In the genomic region with DNA sequence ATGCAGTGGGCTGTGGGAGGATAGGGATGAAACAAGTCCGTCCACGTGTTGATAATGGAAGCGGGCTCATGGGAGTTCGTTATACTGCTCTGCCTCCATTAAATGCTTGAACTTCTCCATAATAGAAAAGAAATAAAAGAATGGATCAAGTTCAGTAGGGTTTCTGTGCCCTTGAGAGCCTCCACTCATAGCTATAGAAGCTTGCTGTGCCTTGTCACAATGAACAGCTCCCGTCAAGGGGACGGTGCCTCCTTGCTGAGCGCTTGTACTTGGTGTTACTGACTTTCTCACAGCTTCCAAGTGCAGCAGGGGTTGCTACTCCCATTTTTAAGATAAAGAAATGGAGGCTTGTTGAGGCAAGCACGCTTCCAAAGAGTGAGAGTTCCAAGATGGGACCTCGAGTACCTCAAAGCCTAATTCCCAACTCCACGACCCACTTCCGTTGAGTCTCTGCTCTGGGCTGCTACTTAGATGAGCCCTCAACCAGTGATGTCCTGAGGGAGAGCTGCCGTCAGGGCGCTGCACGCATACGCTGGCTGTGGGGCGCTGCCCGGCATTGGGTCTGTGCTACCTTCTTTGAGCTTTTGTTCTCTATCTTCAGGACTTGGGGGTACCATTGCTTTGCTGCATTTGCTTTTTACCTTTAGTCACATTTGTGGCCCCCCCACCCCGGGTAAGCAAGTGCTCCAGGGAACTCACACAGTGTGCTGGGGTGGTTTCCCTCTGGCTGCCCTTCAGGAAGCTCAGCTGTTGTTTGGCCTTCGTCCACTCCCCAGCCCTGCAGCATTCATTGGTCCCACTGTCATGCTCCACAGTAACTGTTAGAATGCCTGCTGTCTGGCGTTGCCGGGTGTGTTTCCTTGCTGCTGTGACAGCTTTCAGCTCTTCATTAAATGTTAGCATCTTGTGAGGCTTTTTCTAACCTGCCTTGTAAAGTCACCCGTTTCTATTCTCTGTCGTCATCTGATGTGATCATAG, we compare ENCODE assay signal across 24 cellular contexts. TPM values are rescaled to one million over a fixed set of nuclear protein-coding genes. Genes with fewer than 3 reads are reported as not detected.
DNase-seq lines count a peak whose midpoint lies in the region; ATAC-seq, FAIRE-seq and TF ChIP-seq lines count a peak whose summit lies in the region.
"Had no signal": no experiment of that assay in that cellular context is flagged by ENCODE, and none has a peak within 500 bp of the region (broad histone marks: within the 10 kb centered on the region; RNA-seq: fewer than 3 reads in every experiment).

No MANE protein-coding gene starts in this region.

- H3K9me1 ChIP-seq in K562 (ENCODE audit: control insufficient read depth, insufficient read depth, low read length), result no peaks in the 10 kb centered on the region

- no peak overlapping the region for H3K9ac ChIP-seq in K562 (ENCODE audit: insufficient read depth in 1 of 2, low read depth in 2 of 2, low read length in 2 of 2)

- H3K27ac ChIP-seq in K562 (ENCODE audit: extremely low read depth, low read depth, low read length) (no peak overlapping the region), right atrium auricular region (peak overlapping the region; percentile 23 to 47), psoas muscle (peak overlapping the region; percentile 69)
- H3K27ac ChIP-seq: breast epithelium, ovary, PC-9, suprapubic skin had no signal

- no peak for TF ChIP-seq RAD21 in K562 (CRISPR knock-in tag; conservative IDR thresholded peaks at IDR 0.05 in 1 of 2, IDR thresholded peaks at IDR 0.05 in 1 of 2)

- TF ChIP-seq CTCF in HFFc6 (IDR thresholded peaks at IDR 0.05) (no peak), K562 (IDR thresholded peaks at IDR 0.05 in 2 of 3, conservative IDR thresholded peaks at IDR 0.05 in 1 of 3; ENCODE audit: insufficient read depth in 2 of 3, low read depth in 1 of 3, low read length in 3 of 3) (no peak), right atrium auricular region (IDR thresholded peaks at IDR 0.05) (no peak), psoas muscle (IDR thresholded peaks at IDR 0.05) (no peak), GM10248 (IDR thresholded peaks at IDR 0.05; ENCODE audit: control extremely low read depth, extremely low read depth, low read depth, missing control alignments) (no peak)

- H3K4me1 ChIP-seq in K562 (replicated peaks in 1 of 2; ENCODE audit: control insufficient read depth in 2 of 2, insufficient read depth in 2 of 2, low read length in 2 of 2) (no peaks in the 10 kb centered on the region; a peak in 2 of 5 replicates), right atrium auricular region (peaks cover 0 to 30% of the 10 kb centered on the region in 2 donors), psoas muscle (peaks cover 55% of the 10 kb centered on the region)

- H3K27me3 ChIP-seq in K562 (ENCODE audit: control insufficient read depth in 2 of 2, insufficient read depth in 2 of 2, low read length in 2 of 2) (no peaks in the 10 kb centered on the region), right atrium auricular region (no peaks in the 10 kb centered on the region), psoas muscle (ENCODE audit: insufficient read depth in 3 of 3, low read length in 2 of 3) (no peaks in the 10 kb centered on the region)
- H3K27me3 ChIP-seq: breast epithelium, MG63, ovary, suprapubic skin had no signal

- H3K9me3 Mint-ChIP-seq in HFFc6, result no peaks in the 10 kb centered on the region
- H3K9me3 Mint-ChIP-seq: activated B cell treated with CpG ODN at 0.5 μM for 24 hours; CD4-positive, alpha-beta memory T cell had no signal

- H4K20me1 ChIP-seq in K562 (replicated peaks; ENCODE audit: control insufficient read depth, insufficient read depth, low read length), result peaks cover 29% of the 10 kb centered on the region

- H3K27ac Mint-ChIP-seq in HFFc6, result 0 out of 2 replicates have a peak overlapping the region, but pooled peaks have one; percentile 19
- H3K27ac Mint-ChIP-seq: activated B cell treated with CpG ODN at 0.5 μM for 24 hours; activated CD8-positive, alpha-beta memory T cell treated with anti-CD3 and anti-CD28 coated beads, Interleukin-2, amount 10 ng/mL, durations not matched to agents 7 days and 5 days had no signal

- FAIRE-seq in K562 (lab: Jason Lieb, UNC), result no peak
- FAIRE-seq: GM12891 had no signal

- H3K4me3 Mint-ChIP-seq in HFFc6, result no peak overlapping the region
- H3K4me3 Mint-ChIP-seq: activated B cell treated with CpG ODN at 0.5 μM for 24 hours; activated CD8-positive, alpha-beta memory T cell treated with anti-CD3 and anti-CD28 coated beads, Interleukin-2, amount 10 ng/mL, durations not matched to agents 7 days and 5 days; CD4-positive, alpha-beta memory T cell had no signal

- H3K4me2 ChIP-seq in K562 (ENCODE audit: insufficient read depth, low read length), result no peak overlapping the region
- H3K4me2 ChIP-seq: PC-9 had no signal

- H3K4me3 ChIP-seq in K562 (no peak overlapping the region), right atrium auricular region (no peak overlapping the region), psoas muscle (peak overlapping the region; percentile 7)
- H3K4me3 ChIP-seq: breast epithelium, MG63, ovary, PC-9, suprapubic skin had no signal

- H3K36me3 ChIP-seq in K562 (ENCODE audit: control insufficient read depth, insufficient read depth, low read length) (peaks cover 100% of the 10 kb centered on the region), right atrium auricular region (peaks cover 83% of the 10 kb centered on the region), psoas muscle (ENCODE audit: insufficient read depth in 1 of 2, low read depth in 1 of 2) (peaks cover 8 to 88% of the 10 kb centered on the region in 2 donors)
- H3K36me3 ChIP-seq: breast epithelium, ovary had no signal

- 90% methylated on average over 22 of the region's 23 CpGs for WGBS in K562 (ENCODE audit: insufficient coverage, low coverage, missing lambda C conversion rate)
- WGBS in psoas muscle, 3 donors, result 32 to 46% (median 34%) methylated on average over 23 of the region's 23 CpGs

- H3K36me3 Mint-ChIP-seq in HFFc6 (ENCODE audit: low read depth), result peaks cover 41% of the 10 kb centered on the region

- no peaks in the 10 kb centered on the region for H3K9me3 ChIP-seq in K562 (replicated peaks; ENCODE audit: control insufficient read depth, insufficient read depth, low read depth, low read length)
- H3K9me3 ChIP-seq in right atrium auricular region, result no peaks in the 10 kb centered on the region
- no peaks in the 10 kb centered on the region for H3K9me3 ChIP-seq in psoas muscle
- H3K9me3 ChIP-seq: breast epithelium, MG63, ovary, suprapubic skin had no signal

- POLR2A ChIA-PET in K562 (lab: Yijun Ruan, JAX), result interaction anchor here (0.5 to 2.4 kb wide), 11 partner anchors 8 to 1127 kb away, joined by 3 to 14 read pairs (median 3); no protein-coding TSS in a partner anchor
- POLR2A ChIA-PET in GM10248 (lab: Yijun Ruan, JAX), result interaction anchor here (0.7 to 1.4 kb wide), 2 partner anchors 76 to 129 kb away, joined by 3 to 6 read pairs; no protein-coding TSS in a partner anchor

- no peak for TF ChIP-seq EP300 in K562 (IDR thresholded peaks at IDR 0.05; ENCODE audit: low read length)

- H3K27me3 Mint-ChIP-seq in HFFc6 (ENCODE audit: insufficient read depth), result peaks cover 4% of the 10 kb centered on the region; the same call in 1 of the 2 replicates
- H3K27me3 Mint-ChIP-seq: activated B cell treated with CpG ODN at 0.5 μM for 24 hours; activated CD8-positive, alpha-beta memory T cell treated with anti-CD3 and anti-CD28 coated beads, Interleukin-2, amount 10 ng/mL, durations not matched to agents 7 days and 5 days; CD4-positive, alpha-beta memory T cell had no signal

- no peak overlapping the region for H2AFZ ChIP-seq in K562 (ENCODE audit: low read depth, low read length)
- H2AFZ ChIP-seq: PC-9 had no signal

- intact Hi-C loops in K562 (cut with micrococcal nuclease), result no loop called here
- intact Hi-C loops in psoas muscle (cut with DNase I), result loop anchor here (5.0 kb wide), 1 partner anchor 103 kb away; no protein-coding TSS in a partner anchor

- CTCF ChIA-PET in K562 (lab: Yijun Ruan, JAX; ENCODE audit: low intra/inter-chr PET ratio) (no interaction called here), GM10248 (lab: Yijun Ruan, JAX) (interaction anchor here (1.0 to 6.6 kb wide), 7 partner anchors 11 to 325 kb away, joined by 3 to 81 read pairs (median 5); a partner anchor contains a TSS)

- no peak for DNase-seq in HFFc6
- DNase-seq in K562 (ENCODE audit: extremely low read depth in 1 of 4, low spot score in 3 of 4), result no peak
- peak; percentile 62 for DNase-seq in right atrium auricular region (ENCODE audit: low spot score)
- peak; percentile 58 to 86 for DNase-seq in psoas muscle
- no peak for DNase-seq in NCI-H1105 (lab: John Stamatoyannopoulos, UW)
- DNase-seq in GM10248 (ENCODE audit: extremely low spot score), result no peak
- DNase-seq in T1000 (lab: John Stamatoyannopoulos, UW), result no peak
- DNase-seq: activated B cell treated with CpG ODN at 0.5 μM for 24 hours; activated CD8-positive, alpha-beta memory T cell treated with anti-CD3 and anti-CD28 coated beads, Interleukin-2, amount 10 ng/mL, durations not matched to agents 7 days and 5 days; activated naive CD4-positive, alpha-beta T cell treated with anti-CD3 and anti-CD28 coated beads, Interleukin-2, amount 50 U/mL, for 16 hours; CD4-positive, alpha-beta memory T cell; effector memory CD4-positive, alpha-beta T cell; EL; MG63; NCI-H2081 treated with DMSO at 0.1 percent for 48 hours; NCI-H69; ovary; PC-9; stimulated activated CD4-positive, alpha-beta T cell treated with anti-CD3 and anti-CD28 coated beads, Interleukin-15, amount 100 ng/mL, for 24 hours had no signal

- in situ Hi-C loops in K562 (cut with MboI), result loop anchor here (5.0 kb wide), 1 partner anchor 98 kb away; no protein-coding TSS in a partner anchor

- BruUV-seq in K562 (replicated peaks; lab: Mats Ljungman, UMichigan), result no TSS peak

- peaks cover 73% of the 10 kb centered on the region for H3K79me2 ChIP-seq in K562 (ENCODE audit: control insufficient read depth, insufficient read depth, low read length)

- no peak for TF ChIP-seq POLR2A in K562 (conservative IDR thresholded peaks at IDR 0.05)

- peaks cover 8% of the 10 kb centered on the region for H3K4me1 Mint-ChIP-seq in HFFc6 (ENCODE audit: low read depth)

- ATAC-seq in K562, result no peak
- peak; percentile 88 to 93 (median 90) for ATAC-seq in psoas muscle
- no peak for ATAC-seq in HG03432 (IDR thresholded peaks at IDR 0.05; ENCODE audit: unreplicated experiment)
- ATAC-seq: activated CD8-positive, alpha-beta memory T cell treated with anti-CD3 and anti-CD28 coated beads, Interleukin-2, amount 10 ng/mL, durations not matched to agents 7 days and 5 days had no signal

RNA-seq across cellular contexts. Expression of a gene that starts 9.5 kb away (rescaled TPM):
- total RNA-seq in HFFc6 (2021; fragmentation: NEBNext Ultra II Directional; extraction: Animal tissue kit (Norgen Biotek cat#: 25700)), result 100 to 1,000 TPM; 134 to 164 (median 156) TPM
- 309 and 784 TPM in 2 replicates for total RNA-seq in K562 (2011; cell fraction: chromatin; rRNA removed; ENCODE audit: low replicate concordance)
- 479 and 527 TPM in 2 replicates for total RNA-seq in K562 (2011; cell fraction: nucleolus; rRNA removed)
- total RNA-seq in K562 (2011; cell fraction: nucleoplasm; rRNA removed), result 307 and 384 TPM in 2 replicates
- total RNA-seq in K562 (2014; rRNA removed) (496 and 541 TPM in 2 replicates), K562 (2014; rRNA removed; fragmentation: Illumina TruSeq; extraction: Trizol) (82.0 and 82.4 TPM in 2 replicates), K562 (2015; rRNA removed; fragmentation: Illumina TruSeq; extraction: Trizol) (122 and 128 TPM in 2 replicates), K562 (2021) (201 and 234 TPM in 2 replicates), right atrium auricular region (10 to 100 TPM; 62.7 to 89.4 TPM), psoas muscle (100 to 1,000 TPM in 3 of 4 donors, 10 to 100 TPM in 1; 89.1 to 133 (median 111) TPM)
- polyA plus RNA-seq in K562 (2011; rRNA removed) (136 and 190 TPM in 2 replicates), K562 (2014; fragmentation: Illumina TruSeq; extraction: Trizol) (143 and 188 TPM in 2 replicates), K562 (2014; fragmentation: Nextera tagmentation; extraction: Ambion mirVana) (1 to 10 TPM; 2.8 to 3.2 TPM), K562 (2014; rRNA removed) (401 and 493 TPM in 2 replicates), psoas muscle (100 to 1,000 TPM in 1 of 3 donors, 10 to 100 TPM in 2; 83.2 to 123 (median 85.3) TPM)
- polyA plus RNA-seq in K562 (2011; cell fraction: cytosol; rRNA removed), result 172 and 316 TPM in 2 replicates
- 716 and 1,314 TPM in 2 replicates for polyA plus RNA-seq in K562 (2011; cell fraction: nucleus; rRNA removed)
- 250 and 336 TPM in 2 replicates for polyA plus RNA-seq in K562 (2012)
- 40.2 and 43.9 TPM in 2 replicates for polyA minus RNA-seq in K562 (2011; rRNA and poly(A)+ RNA removed)
- 86.0 and 90.3 TPM in 2 replicates for polyA minus RNA-seq in K562 (2011; cell fraction: cytosol; rRNA and poly(A)+ RNA removed)
- polyA minus RNA-seq in K562 (2011; cell fraction: nucleus; rRNA and poly(A)+ RNA removed), result 98.1 and 126 TPM in 2 replicates

RNA-seq across cellular contexts. Expression of a gene that starts 19.4 kb away (rescaled TPM):
- total RNA-seq in HFFc6 (2021; fragmentation: NEBNext Ultra II Directional; extraction: Animal tissue kit (Norgen Biotek cat#: 25700)), result 10 to 100 TPM in 4 of 6 experiments, 1 to 10 TPM in 2; 9.3 to 12.7 (median 10.2) TPM
- total RNA-seq in K562 (2011; cell fraction: chromatin; rRNA removed; ENCODE audit: low replicate concordance), result 18.4 and 32.9 TPM in 2 replicates
- 24.3 and 26.6 TPM in 2 replicates for total RNA-seq in K562 (2011; cell fraction: nucleolus; rRNA removed)
- total RNA-seq in K562 (2011; cell fraction: nucleoplasm; rRNA removed), result 18.6 and 20.3 TPM in 2 replicates
- total RNA-seq in K562 (2014; rRNA removed) (11.0 and 12.4 TPM in 2 replicates), K562 (2014; rRNA removed; fragmentation: Illumina TruSeq; extraction: Trizol) (1.1 and 1.6 TPM in 2 replicates), K562 (2015; rRNA removed; fragmentation: Illumina TruSeq; extraction: Trizol) (4.0 and 4.1 TPM in 2 replicates), K562 (2021) (9.2 and 9.6 TPM in 2 replicates), right atrium auricular region (10 to 100 TPM; 31.5 to 35.0 TPM), psoas muscle (10 to 100 TPM; 11.8 to 27.9 (median 22.3) TPM)
- polyA plus RNA-seq in K562 (2011; rRNA removed) (5.9 and 10.3 TPM in 2 replicates), K562 (2014; fragmentation: Illumina TruSeq; extraction: Trizol) (3.1 and 5.1 TPM in 2 replicates), K562 (2014; fragmentation: Nextera tagmentation; extraction: Ambion mirVana) (1 to 10 TPM in 1 of 2 experiments, under 1 TPM in 1; 0.89 to 1.4 TPM), K562 (2014; rRNA removed) (15.7 and 18.3 TPM in 2 replicates), psoas muscle (10 to 100 TPM; 13.9 to 24.3 (median 15.8) TPM)
- 8.5 and 10.8 TPM in 2 replicates for polyA plus RNA-seq in K562 (2011; cell fraction: cytosol; rRNA removed)
- 36.2 and 41.7 TPM in 2 replicates for polyA plus RNA-seq in K562 (2011; cell fraction: nucleus; rRNA removed)
- polyA plus RNA-seq in K562 (2012), result 9.0 and 9.4 TPM in 2 replicates
- polyA minus RNA-seq in K562 (2011; rRNA and poly(A)+ RNA removed), result 3.4 and 4.1 TPM in 2 replicates
- polyA minus RNA-seq in K562 (2011; cell fraction: cytosol; rRNA and poly(A)+ RNA removed), result 1.5 and 4.3 TPM in 2 replicates
- polyA minus RNA-seq in K562 (2011; cell fraction: nucleus; rRNA and poly(A)+ RNA removed), result 8.2 and 8.7 TPM in 2 replicates

RNA-seq across cellular contexts. Expression of a gene that starts 22.3 kb away (rescaled TPM):
- not detected for total RNA-seq in HFFc6 (2021; fragmentation: NEBNext Ultra II Directional; extraction: Animal tissue kit (Norgen Biotek cat#: 25700))
- total RNA-seq in K562 (2011; cell fraction: chromatin; rRNA removed; ENCODE audit: low replicate concordance), result 0.12 TPM in 1 of 2 replicates, not detected in the other
- total RNA-seq in K562 (2011; cell fraction: nucleolus; rRNA removed), result 0.13 and 0.17 TPM in 2 replicates
- total RNA-seq in K562 (2011; cell fraction: nucleoplasm; rRNA removed), result 0.15 TPM in 1 of 2 replicates, not detected in the other
- total RNA-seq in K562 (2014; rRNA removed), result 0.04 and 0.05 TPM in 2 replicates
- 0.04 TPM in 1 of 2 replicates, not detected in the other for total RNA-seq in K562 (2014; rRNA removed; fragmentation: Illumina TruSeq; extraction: Trizol)
- not detected in 2 replicates for total RNA-seq in K562 (2015; rRNA removed; fragmentation: Illumina TruSeq; extraction: Trizol)
- total RNA-seq in K562 (2021), result not detected in 2 replicates
- not detected in 2 replicates for polyA plus RNA-seq in K562 (2011; rRNA removed)
- 0.01 TPM in 1 of 2 replicates, not detected in the other for polyA plus RNA-seq in K562 (2011; cell fraction: cytosol; rRNA removed)
- not detected in 2 replicates for polyA plus RNA-seq in K562 (2011; cell fraction: nucleus; rRNA removed)
- 0.01 and 0.04 TPM in 2 replicates for polyA plus RNA-seq in K562 (2012)
- polyA plus RNA-seq in K562 (2014; fragmentation: Illumina TruSeq; extraction: Trizol), result 0.04 TPM in 1 of 2 replicates, not detected in the other
- polyA plus RNA-seq in K562 (2014; fragmentation: Nextera tagmentation; extraction: Ambion mirVana), result not detected
- not detected in 2 replicates for polyA plus RNA-seq in K562 (2014; rRNA removed)
- polyA minus RNA-seq in K562 (2011; rRNA and poly(A)+ RNA removed), result 0.06 and 0.07 TPM in 2 replicates
- not detected in 2 replicates for polyA minus RNA-seq in K562 (2011; cell fraction: cytosol; rRNA and poly(A)+ RNA removed)
- not detected in 2 replicates for polyA minus RNA-seq in K562 (2011; cell fraction: nucleus; rRNA and poly(A)+ RNA removed)
- total RNA-seq in right atrium auricular region, result 1 to 10 TPM in 1 of 2 donors, under 1 TPM in 1; 0.35 to 3.2 TPM
- 10 to 100 TPM in 3 of 4 donors, 1 to 10 TPM in 1; 9.7 to 21.4 (median 17.2) TPM for total RNA-seq in psoas muscle
- polyA plus RNA-seq in psoas muscle, result 10 to 100 TPM; 12.6 to 23.9 (median 17.0) TPM
- total RNA-seq: activated B cell treated with CpG ODN at 0.5 μM for 24 hours; activated CD8-positive, alpha-beta memory T cell treated with anti-CD3 and anti-CD28 coated beads, Interleukin-2, amount 10 ng/mL, durations not matched to agents 7 days and 5 days; breast epithelium; CD4-positive, alpha-beta memory T cell; fibroblast of villous mesenchyme; ovary; PC-9; suprapubic skin had no signal
- polyA plus RNA-seq: CD4-positive, alpha-beta memory T cell; ovary had no signal

RNA-seq across cellular contexts. Expression of a gene that starts 24.1 kb away (rescaled TPM):
- 1 to 10 TPM in 1 of 6 experiments, under 1 TPM in 5; 0.60 to 1.1 (median 0.71) TPM for total RNA-seq in HFFc6 (2021; fragmentation: NEBNext Ultra II Directional; extraction: Animal tissue kit (Norgen Biotek cat#: 25700))
- 1.3 and 4.9 TPM in 2 replicates for total RNA-seq in K562 (2011; cell fraction: chromatin; rRNA removed; ENCODE audit: low replicate concordance)
- total RNA-seq in K562 (2011; cell fraction: nucleolus; rRNA removed), result 7.0 and 7.4 TPM in 2 replicates
- 3.8 and 4.5 TPM in 2 replicates for total RNA-seq in K562 (2011; cell fraction: nucleoplasm; rRNA removed)
- total RNA-seq in K562 (2014; rRNA removed) (4.7 and 7.4 TPM in 2 replicates), K562 (2014; rRNA removed; fragmentation: Illumina TruSeq; extraction: Trizol) (0.55 and 0.64 TPM in 2 replicates), K562 (2015; rRNA removed; fragmentation: Illumina TruSeq; extraction: Trizol) (1.4 and 2.1 TPM in 2 replicates), K562 (2021) (1.6 and 3.2 TPM in 2 replicates), right atrium auricular region (1 to 10 TPM; 3.1 to 5.9 TPM), psoas muscle (1 to 10 TPM in 2 of 4 donors, under 1 TPM in 2; 0.54 to 1.6 (median 1.2) TPM)
- polyA plus RNA-seq in K562 (2011; rRNA removed) (1.5 and 1.9 TPM in 2 replicates), K562 (2014; fragmentation: Illumina TruSeq; extraction: Trizol) (1.1 TPM in 2 replicates), K562 (2014; fragmentation: Nextera tagmentation; extraction: Ambion mirVana) (under 1 TPM; 0.08 to 0.32 TPM), K562 (2014; rRNA removed) (5.4 and 5.7 TPM in 2 replicates), psoas muscle (1 to 10 TPM; 1.7 to 1.9 (median 1.9) TPM)
- 4.1 and 8.0 TPM in 2 replicates for polyA plus RNA-seq in K562 (2011; cell fraction: cytosol; rRNA removed)
- polyA plus RNA-seq in K562 (2011; cell fraction: nucleus; rRNA removed), result 4.8 and 7.5 TPM in 2 replicates
- polyA plus RNA-seq in K562 (2012), result 1.8 and 3.7 TPM in 2 replicates
- 0.69 and 0.74 TPM in 2 replicates for polyA minus RNA-seq in K562 (2011; rRNA and poly(A)+ RNA removed)
- 1.6 and 3.3 TPM in 2 replicates for polyA minus RNA-seq in K562 (2011; cell fraction: cytosol; rRNA and poly(A)+ RNA removed)
- 4.0 and 4.2 TPM in 2 replicates for polyA minus RNA-seq in K562 (2011; cell fraction: nucleus; rRNA and poly(A)+ RNA removed)
- total RNA-seq: fibroblast of villous mesenchyme had no signal

RNA-seq across cellular contexts. Expression of a gene that starts 24.6 kb away (rescaled TPM):
- total RNA-seq in HFFc6 (2021; fragmentation: NEBNext Ultra II Directional; extraction: Animal tissue kit (Norgen Biotek cat#: 25700)), result 1 to 10 TPM; 1.9 to 2.4 (median 2.3) TPM
- total RNA-seq in K562 (2011; cell fraction: chromatin; rRNA removed; ENCODE audit: low replicate concordance), result 69.7 and 96.7 TPM in 2 replicates
- 59.0 and 65.5 TPM in 2 replicates for total RNA-seq in K562 (2011; cell fraction: nucleolus; rRNA removed)
- total RNA-seq in K562 (2011; cell fraction: nucleoplasm; rRNA removed), result 60.3 and 89.2 TPM in 2 replicates
- total RNA-seq in K562 (2014; rRNA removed), result 48.2 and 55.9 TPM in 2 replicates
- 10.3 and 11.5 TPM in 2 replicates for total RNA-seq in K562 (2014; rRNA removed; fragmentation: Illumina TruSeq; extraction: Trizol)
- 19.1 and 21.0 TPM in 2 replicates for total RNA-seq in K562 (2015; rRNA removed; fragmentation: Illumina TruSeq; extraction: Trizol)
- total RNA-seq in K562 (2021), result 47.5 and 53.0 TPM in 2 replicates
- 11.2 and 16.9 TPM in 2 replicates for polyA plus RNA-seq in K562 (2011; rRNA removed)
- 17.5 and 30.1 TPM in 2 replicates for polyA plus RNA-seq in K562 (2011; cell fraction: cytosol; rRNA removed)
- polyA plus RNA-seq in K562 (2011; cell fraction: nucleus; rRNA removed), result 52.6 and 77.1 TPM in 2 replicates
- polyA plus RNA-seq in K562 (2012), result 17.8 and 27.4 TPM in 2 replicates
- polyA plus RNA-seq in K562 (2014; fragmentation: Illumina TruSeq; extraction: Trizol), result 17.6 and 30.1 TPM in 2 replicates
- polyA plus RNA-seq in K562 (2014; fragmentation: Nextera tagmentation; extraction: Ambion mirVana), result under 1 TPM; 0.10 to 0.29 TPM
- 44.2 and 46.7 TPM in 2 replicates for polyA plus RNA-seq in K562 (2014; rRNA removed)
- 11.1 and 17.2 TPM in 2 replicates for polyA minus RNA-seq in K562 (2011; rRNA and poly(A)+ RNA removed)
- 9.8 and 20.9 TPM in 2 replicates for polyA minus RNA-seq in K562 (2011; cell fraction: cytosol; rRNA and poly(A)+ RNA removed)
- polyA minus RNA-seq in K562 (2011; cell fraction: nucleus; rRNA and poly(A)+ RNA removed), result 27.1 and 32.9 TPM in 2 replicates
- 1 to 10 TPM; 5.0 to 6.8 TPM for total RNA-seq in right atrium auricular region
- 1 to 10 TPM; 1.4 to 3.8 (median 2.6) TPM for total RNA-seq in psoas muscle
- 1 to 10 TPM; 2.6 to 5.0 (median 3.2) TPM for polyA plus RNA-seq in psoas muscle

Comparison
In these comparisons a context has a peak if more than half of its experiments do, and no peak if none do; other contexts are left out.
1. DNase-seq: peak in right atrium auricular region (single experiment) and psoas muscle (2 of 2); none in HFFc6 (single experiment), K562 (0 of 4), NCI-H1105 (single experiment), GM10248 (single experiment) and T1000 (single experiment).
2. ATAC-seq: peak in psoas muscle (4 of 4); none in K562 (single experiment) and HG03432 (single experiment).